2 cellular contexts compared by ENCODE assay signal in the genomic region with DNA sequence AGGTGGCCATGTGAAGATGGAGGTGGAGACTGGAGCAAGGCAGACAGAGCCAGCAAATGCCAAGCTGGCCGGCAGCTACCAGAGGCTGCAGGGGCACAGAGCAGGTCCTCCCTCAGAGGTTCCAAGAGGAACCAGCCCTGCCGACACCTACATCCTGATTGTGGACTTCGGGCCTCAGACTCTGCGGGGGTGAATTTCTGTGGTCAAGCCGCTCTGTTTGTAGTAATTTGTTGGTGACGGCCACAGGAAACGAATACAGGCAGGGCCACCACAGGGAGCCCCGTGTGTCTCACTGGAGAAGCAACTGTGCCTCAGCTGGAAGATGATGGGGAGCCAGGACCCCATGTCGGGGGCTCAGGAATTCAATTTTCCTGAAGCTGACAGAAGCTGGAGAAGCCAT.
TF ChIP-seq lines count a peak whose summit lies in the region.

No MANE protein-coding gene starts in this region.

TF ChIP-seq in HEK293, 187 proteins besides CTCF, POLR2A, EP300 and RAD21:
- TF ChIP-seq ZIC2 (tag by site-specific recombination; IDR thresholded peaks at IDR 0.05) (peak; percentile 97), ZNF473 (tag by site-specific recombination; IDR thresholded peaks at IDR 0.05) (no peak), MZF1 (tag by site-specific recombination; IDR thresholded peaks at IDR 0.05; ENCODE audit: borderline replicate concordance) (no peak), ZNF548 (tag by site-specific recombination; IDR thresholded peaks at IDR 0.05) (peak; percentile 52; the same call in 1 of the 2 replicates), ZNF354C (tag by site-specific recombination; IDR thresholded peaks at IDR 0.05; ENCODE audit: borderline replicate concordance, low read depth) (no peak)
- TF ChIP-seq, protein P1, sequence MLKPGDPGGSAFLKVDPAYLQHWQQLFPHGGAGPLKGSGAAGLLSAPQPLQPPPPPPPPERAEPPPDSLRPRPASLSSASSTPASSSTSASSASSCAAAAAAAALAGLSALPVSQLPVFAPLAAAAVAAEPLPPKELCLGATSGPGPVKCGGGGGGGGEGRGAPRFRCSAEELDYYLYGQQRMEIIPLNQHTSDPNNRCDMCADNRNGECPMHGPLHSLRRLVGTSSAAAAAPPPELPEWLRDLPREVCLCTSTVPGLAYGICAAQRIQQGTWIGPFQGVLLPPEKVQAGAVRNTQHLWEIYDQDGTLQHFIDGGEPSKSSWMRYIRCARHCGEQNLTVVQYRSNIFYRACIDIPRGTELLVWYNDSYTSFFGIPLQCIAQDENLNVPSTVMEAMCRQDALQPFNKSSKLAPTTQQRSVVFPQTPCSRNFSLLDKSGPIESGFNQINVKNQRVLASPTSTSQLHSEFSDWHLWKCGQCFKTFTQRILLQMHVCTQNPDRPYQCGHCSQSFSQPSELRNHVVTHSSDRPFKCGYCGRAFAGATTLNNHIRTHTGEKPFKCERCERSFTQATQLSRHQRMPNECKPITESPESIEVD (tag by site-specific recombination; IDR thresholded peaks at IDR 0.05) = no peak

TF ChIP-seq in K562, 482 proteins besides CTCF, POLR2A, EP300 and RAD21 (continues in another document):
- TF ChIP-seq, protein P2, sequence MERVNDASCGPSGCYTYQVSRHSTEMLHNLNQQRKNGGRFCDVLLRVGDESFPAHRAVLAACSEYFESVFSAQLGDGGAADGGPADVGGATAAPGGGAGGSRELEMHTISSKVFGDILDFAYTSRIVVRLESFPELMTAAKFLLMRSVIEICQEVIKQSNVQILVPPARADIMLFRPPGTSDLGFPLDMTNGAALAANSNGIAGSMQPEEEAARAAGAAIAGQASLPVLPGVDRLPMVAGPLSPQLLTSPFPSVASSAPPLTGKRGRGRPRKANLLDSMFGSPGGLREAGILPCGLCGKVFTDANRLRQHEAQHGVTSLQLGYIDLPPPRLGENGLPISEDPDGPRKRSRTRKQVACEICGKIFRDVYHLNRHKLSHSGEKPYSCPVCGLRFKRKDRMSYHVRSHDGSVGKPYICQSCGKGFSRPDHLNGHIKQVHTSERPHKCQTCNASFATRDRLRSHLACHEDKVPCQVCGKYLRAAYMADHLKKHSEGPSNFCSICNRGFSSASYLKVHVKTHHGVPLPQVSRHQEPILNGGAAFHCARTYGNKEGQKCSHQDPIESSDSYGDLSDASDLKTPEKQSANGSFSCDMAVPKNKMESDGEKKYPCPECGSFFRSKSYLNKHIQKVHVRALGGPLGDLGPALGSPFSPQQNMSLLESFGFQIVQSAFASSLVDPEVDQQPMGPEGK (CRISPR knock-in tag; IDR thresholded peaks at IDR 0.05; ENCODE audit: borderline replicate concordance) = no peak
- no peak for TF ChIP-seq ZNF134 (CRISPR knock-in tag; conservative IDR thresholded peaks at IDR 0.05)
- TF ChIP-seq, protein P3, sequence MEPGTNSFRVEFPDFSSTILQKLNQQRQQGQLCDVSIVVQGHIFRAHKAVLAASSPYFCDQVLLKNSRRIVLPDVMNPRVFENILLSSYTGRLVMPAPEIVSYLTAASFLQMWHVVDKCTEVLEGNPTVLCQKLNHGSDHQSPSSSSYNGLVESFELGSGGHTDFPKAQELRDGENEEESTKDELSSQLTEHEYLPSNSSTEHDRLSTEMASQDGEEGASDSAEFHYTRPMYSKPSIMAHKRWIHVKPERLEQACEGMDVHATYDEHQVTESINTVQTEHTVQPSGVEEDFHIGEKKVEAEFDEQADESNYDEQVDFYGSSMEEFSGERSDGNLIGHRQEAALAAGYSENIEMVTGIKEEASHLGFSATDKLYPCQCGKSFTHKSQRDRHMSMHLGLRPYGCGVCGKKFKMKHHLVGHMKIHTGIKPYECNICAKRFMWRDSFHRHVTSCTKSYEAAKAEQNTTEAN (CRISPR knock-in tag; IDR thresholded peaks at IDR 0.05) = no peak
- TF ChIP-seq, protein P4, sequence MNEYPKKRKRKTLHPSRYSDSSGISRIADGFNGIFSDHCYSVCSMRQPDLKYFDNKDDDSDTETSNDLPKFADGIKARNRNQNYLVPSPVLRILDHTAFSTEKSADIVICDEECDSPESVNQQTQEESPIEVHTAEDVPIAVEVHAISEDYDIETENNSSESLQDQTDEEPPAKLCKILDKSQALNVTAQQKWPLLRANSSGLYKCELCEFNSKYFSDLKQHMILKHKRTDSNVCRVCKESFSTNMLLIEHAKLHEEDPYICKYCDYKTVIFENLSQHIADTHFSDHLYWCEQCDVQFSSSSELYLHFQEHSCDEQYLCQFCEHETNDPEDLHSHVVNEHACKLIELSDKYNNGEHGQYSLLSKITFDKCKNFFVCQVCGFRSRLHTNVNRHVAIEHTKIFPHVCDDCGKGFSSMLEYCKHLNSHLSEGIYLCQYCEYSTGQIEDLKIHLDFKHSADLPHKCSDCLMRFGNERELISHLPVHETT (CRISPR knock-in tag; conservative IDR thresholded peaks at IDR 0.05 in 1 of 2, IDR thresholded peaks at IDR 0.05 in 1 of 2) = peak in 1 of 2 experiments; percentile 39; a peak in 1 of 4 replicates
- no peak for TF ChIP-seq MTA2 (IDR thresholded peaks at IDR 0.05; ENCODE audit: low read depth)
- TF ChIP-seq CTBP1 (IDR thresholded peaks at IDR 0.05; ENCODE audit: borderline replicate concordance) = peak; percentile 43; the same call in 1 of the 2 replicates
- TF ChIP-seq RBM39 (optimal IDR thresholded peaks at IDR 0.05; ENCODE audit: low read depth, low read length) = no peak
- TF ChIP-seq JUND (IDR thresholded peaks at IDR 0.05; ENCODE audit: borderline replicate concordance, low read depth, low read length) = no peak
- 0 out of 3 replicates have a peak, but pooled peaks have one; percentile 11 for TF ChIP-seq JUND (tag; IDR thresholded peaks at IDR 0.05; ENCODE audit: borderline replicate concordance, low read depth, low read length)
- TF ChIP-seq, protein P5, sequence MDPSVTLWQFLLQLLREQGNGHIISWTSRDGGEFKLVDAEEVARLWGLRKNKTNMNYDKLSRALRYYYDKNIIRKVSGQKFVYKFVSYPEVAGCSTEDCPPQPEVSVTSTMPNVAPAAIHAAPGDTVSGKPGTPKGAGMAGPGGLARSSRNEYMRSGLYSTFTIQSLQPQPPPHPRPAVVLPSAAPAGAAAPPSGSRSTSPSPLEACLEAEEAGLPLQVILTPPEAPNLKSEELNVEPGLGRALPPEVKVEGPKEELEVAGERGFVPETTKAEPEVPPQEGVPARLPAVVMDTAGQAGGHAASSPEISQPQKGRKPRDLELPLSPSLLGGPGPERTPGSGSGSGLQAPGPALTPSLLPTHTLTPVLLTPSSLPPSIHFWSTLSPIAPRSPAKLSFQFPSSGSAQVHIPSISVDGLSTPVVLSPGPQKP (CRISPR knock-in tag; IDR thresholded peaks at IDR 0.05) = no peak
- TF ChIP-seq ZBTB17 (CRISPR knock-in tag; IDR thresholded peaks at IDR 0.05) = no peak
- TF ChIP-seq BRD4 (IDR thresholded peaks at IDR 0.05) = no peak
- peak; percentile 84; the same call in 1 of the 2 replicates for TF ChIP-seq RNF2 (IDR thresholded peaks at IDR 0.05)
- no peak for TF ChIP-seq ZNF764 (CRISPR knock-in tag; IDR thresholded peaks at IDR 0.05; ENCODE audit: low read depth)
- TF ChIP-seq, protein P6, sequence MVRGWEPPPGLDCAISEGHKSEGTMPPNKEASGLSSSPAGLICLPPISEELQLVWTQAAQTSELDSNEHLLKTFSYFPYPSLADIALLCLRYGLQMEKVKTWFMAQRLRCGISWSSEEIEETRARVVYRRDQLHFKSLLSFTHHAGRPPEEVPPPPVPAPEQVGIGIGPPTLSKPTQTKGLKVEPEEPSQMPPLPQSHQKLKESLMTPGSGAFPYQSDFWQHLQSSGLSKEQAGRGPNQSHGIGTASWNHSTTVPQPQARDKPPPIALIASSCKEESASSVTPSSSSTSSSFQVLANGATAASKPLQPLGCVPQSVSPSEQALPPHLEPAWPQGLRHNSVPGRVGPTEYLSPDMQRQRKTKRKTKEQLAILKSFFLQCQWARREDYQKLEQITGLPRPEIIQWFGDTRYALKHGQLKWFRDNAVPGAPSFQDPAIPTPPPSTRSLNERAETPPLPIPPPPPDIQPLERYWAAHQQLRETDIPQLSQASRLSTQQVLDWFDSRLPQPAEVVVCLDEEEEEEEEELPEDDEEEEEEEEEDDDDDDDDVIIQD (CRISPR knock-in tag; IDR thresholded peaks at IDR 0.05) = no peak
- 0 out of 2 replicates have a peak, but pooled peaks have one; percentile 52 for TF ChIP-seq ZNF766 (CRISPR knock-in tag; conservative IDR thresholded peaks at IDR 0.05)
- TF ChIP-seq NFIC (IDR thresholded peaks at IDR 0.05) = no peak
- peak; percentile 39; the same call in 1 of the 2 replicates for TF ChIP-seq TEAD4 (IDR thresholded peaks at IDR 0.05; ENCODE audit: low read length)
- no peak for TF ChIP-seq TEAD4 (CRISPR knock-in tag; IDR thresholded peaks at IDR 0.05; ENCODE audit: borderline replicate concordance)
- no peak for TF ChIP-seq KAT7 (CRISPR knock-in tag; IDR thresholded peaks at IDR 0.05; ENCODE audit: borderline replicate concordance)
- peak; percentile 69 for TF ChIP-seq ETV1 (tag; conservative IDR thresholded peaks at IDR 0.05; ENCODE audit: low read depth)
- TF ChIP-seq ZNF584 (CRISPR knock-in tag; IDR thresholded peaks at IDR 0.05; ENCODE audit: low read depth) = no peak
- TF ChIP-seq, protein P7, sequence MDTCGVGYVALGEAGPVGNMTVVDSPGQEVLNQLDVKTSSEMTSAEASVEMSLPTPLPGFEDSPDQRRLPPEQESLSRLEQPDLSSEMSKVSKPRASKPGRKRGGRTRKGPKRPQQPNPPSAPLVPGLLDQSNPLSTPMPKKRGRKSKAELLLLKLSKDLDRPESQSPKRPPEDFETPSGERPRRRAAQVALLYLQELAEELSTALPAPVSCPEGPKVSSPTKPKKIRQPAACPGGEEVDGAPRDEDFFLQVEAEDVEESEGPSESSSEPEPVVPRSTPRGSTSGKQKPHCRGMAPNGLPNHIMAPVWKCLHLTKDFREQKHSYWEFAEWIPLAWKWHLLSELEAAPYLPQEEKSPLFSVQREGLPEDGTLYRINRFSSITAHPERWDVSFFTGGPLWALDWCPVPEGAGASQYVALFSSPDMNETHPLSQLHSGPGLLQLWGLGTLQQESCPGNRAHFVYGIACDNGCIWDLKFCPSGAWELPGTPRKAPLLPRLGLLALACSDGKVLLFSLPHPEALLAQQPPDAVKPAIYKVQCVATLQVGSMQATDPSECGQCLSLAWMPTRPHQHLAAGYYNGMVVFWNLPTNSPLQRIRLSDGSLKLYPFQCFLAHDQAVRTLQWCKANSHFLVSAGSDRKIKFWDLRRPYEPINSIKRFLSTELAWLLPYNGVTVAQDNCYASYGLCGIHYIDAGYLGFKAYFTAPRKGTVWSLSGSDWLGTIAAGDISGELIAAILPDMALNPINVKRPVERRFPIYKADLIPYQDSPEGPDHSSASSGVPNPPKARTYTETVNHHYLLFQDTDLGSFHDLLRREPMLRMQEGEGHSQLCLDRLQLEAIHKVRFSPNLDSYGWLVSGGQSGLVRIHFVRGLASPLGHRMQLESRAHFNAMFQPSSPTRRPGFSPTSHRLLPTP (IDR thresholded peaks at IDR 0.05; ENCODE audit: borderline replicate concordance, extremely low read depth, insufficient read length) = no peak
- 0 out of 2 replicates have a peak, but pooled peaks have one; percentile 58 for TF ChIP-seq ZBED1 (IDR thresholded peaks at IDR 0.05)
- 0 out of 2 replicates have a peak, but pooled peaks have one; percentile 33 for TF ChIP-seq MEF2D (tag; conservative IDR thresholded peaks at IDR 0.05; ENCODE audit: low read depth)
- TF ChIP-seq MYC (IDR thresholded peaks at IDR 0.05; ENCODE audit: low read depth, low read length) = no peak
- TF ChIP-seq MYC (CRISPR knock-in tag; IDR thresholded peaks at IDR 0.05; ENCODE audit: borderline replicate concordance, low read depth) = no peak
- TF ChIP-seq, protein P8, sequence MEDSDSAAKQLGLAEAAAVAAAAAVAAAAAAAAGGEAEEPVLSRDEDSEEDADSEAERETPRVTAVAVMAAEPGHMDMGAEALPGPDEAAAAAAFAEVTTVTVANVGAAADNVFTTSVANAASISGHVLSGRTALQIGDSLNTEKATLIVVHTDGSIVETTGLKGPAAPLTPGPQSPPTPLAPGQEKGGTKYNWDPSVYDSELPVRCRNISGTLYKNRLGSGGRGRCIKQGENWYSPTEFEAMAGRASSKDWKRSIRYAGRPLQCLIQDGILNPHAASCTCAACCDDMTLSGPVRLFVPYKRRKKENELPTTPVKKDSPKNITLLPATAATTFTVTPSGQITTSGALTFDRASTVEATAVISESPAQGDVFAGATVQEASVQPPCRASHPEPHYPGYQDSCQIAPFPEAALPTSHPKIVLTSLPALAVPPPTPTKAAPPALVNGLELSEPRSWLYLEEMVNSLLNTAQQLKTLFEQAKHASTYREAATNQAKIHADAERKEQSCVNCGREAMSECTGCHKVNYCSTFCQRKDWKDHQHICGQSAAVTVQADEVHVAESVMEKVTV (CRISPR knock-in tag; IDR thresholded peaks at IDR 0.05) = no peak
- no peak for TF ChIP-seq TAF15 (IDR thresholded peaks at IDR 0.05; ENCODE audit: low read depth, low read length)
- no peak for TF ChIP-seq SRSF3 (IDR thresholded peaks at IDR 0.05; ENCODE audit: insufficient read depth, low read length)
- TF ChIP-seq ZNF551 (CRISPR knock-in tag; IDR thresholded peaks at IDR 0.05) = no peak
- no peak for TF ChIP-seq ZNF445 (CRISPR knock-in tag; IDR thresholded peaks at IDR 0.05; ENCODE audit: low read depth)
- no peak for TF ChIP-seq MAFF (IDR thresholded peaks at IDR 0.05; ENCODE audit: low read length)
- TF ChIP-seq ZNF778 (CRISPR knock-in tag; IDR thresholded peaks at IDR 0.05) = no peak
- TF ChIP-seq JUN (IDR thresholded peaks at IDR 0.05; ENCODE audit: borderline replicate concordance, low read depth, low read length) = no peak
- TF ChIP-seq JUN (CRISPR knock-in tag; IDR thresholded peaks at IDR 0.05; ENCODE audit: borderline replicate concordance) = no peak
- no peak for TF ChIP-seq HSF4 (CRISPR knock-in tag; IDR thresholded peaks at IDR 0.05; ENCODE audit: borderline replicate concordance)
- TF ChIP-seq, protein P9, sequence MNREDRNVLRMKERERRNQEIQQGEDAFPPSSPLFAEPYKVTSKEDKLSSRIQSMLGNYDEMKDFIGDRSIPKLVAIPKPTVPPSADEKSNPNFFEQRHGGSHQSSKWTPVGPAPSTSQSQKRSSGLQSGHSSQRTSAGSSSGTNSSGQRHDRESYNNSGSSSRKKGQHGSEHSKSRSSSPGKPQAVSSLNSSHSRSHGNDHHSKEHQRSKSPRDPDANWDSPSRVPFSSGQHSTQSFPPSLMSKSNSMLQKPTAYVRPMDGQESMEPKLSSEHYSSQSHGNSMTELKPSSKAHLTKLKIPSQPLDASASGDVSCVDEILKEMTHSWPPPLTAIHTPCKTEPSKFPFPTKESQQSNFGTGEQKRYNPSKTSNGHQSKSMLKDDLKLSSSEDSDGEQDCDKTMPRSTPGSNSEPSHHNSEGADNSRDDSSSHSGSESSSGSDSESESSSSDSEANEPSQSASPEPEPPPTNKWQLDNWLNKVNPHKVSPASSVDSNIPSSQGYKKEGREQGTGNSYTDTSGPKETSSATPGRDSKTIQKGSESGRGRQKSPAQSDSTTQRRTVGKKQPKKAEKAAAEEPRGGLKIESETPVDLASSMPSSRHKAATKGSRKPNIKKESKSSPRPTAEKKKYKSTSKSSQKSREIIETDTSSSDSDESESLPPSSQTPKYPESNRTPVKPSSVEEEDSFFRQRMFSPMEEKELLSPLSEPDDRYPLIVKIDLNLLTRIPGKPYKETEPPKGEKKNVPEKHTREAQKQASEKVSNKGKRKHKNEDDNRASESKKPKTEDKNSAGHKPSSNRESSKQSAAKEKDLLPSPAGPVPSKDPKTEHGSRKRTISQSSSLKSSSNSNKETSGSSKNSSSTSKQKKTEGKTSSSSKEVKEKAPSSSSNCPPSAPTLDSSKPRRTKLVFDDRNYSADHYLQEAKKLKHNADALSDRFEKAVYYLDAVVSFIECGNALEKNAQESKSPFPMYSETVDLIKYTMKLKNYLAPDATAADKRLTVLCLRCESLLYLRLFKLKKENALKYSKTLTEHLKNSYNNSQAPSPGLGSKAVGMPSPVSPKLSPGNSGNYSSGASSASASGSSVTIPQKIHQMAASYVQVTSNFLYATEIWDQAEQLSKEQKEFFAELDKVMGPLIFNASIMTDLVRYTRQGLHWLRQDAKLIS (CRISPR knock-in tag; IDR thresholded peaks at IDR 0.05) = no peak
- no peak for TF ChIP-seq ARID2 (IDR thresholded peaks at IDR 0.05)
- no peak for TF ChIP-seq TSC22D4 (tag; IDR thresholded peaks at IDR 0.05)
